ENCODE assay signal across 26 cellular contexts in genomic region chr14:70904376-70904775, GRCh38. TPM values are rescaled to one million over a fixed set of nuclear protein-coding genes. Genes with fewer than 3 reads are reported as not detected.
DNase-seq lines count a peak whose midpoint lies in the region; ATAC-seq and TF ChIP-seq lines count a peak whose summit lies in the region.
"Had no signal": no experiment of that assay in that cellular context is flagged by ENCODE, and none has a peak within 500 bp of the region (broad histone marks: within the 10 kb centered on the region; RNA-seq: fewer than 3 reads in every experiment).

No MANE protein-coding gene starts in this region.

- H3K79me1 ChIP-seq in mesenchymal stem cell (replicated peaks; ENCODE audit: low read length, poor library complexity, severe bottlenecking): no peaks in the 10 kb centered on the region

- peaks cover 13% of the 10 kb centered on the region for H3K4me1 Mint-ChIP-seq in MCF 10A (ENCODE audit: insufficient read depth, unreplicated experiment)

- H2AFZ ChIP-seq in mesenchymal stem cell (ENCODE audit: low read depth, low read length): no peak overlapping the region
- H2AFZ ChIP-seq: PC-9 had no signal

- H3K9me3 Mint-ChIP-seq in MCF 10A (ENCODE audit: unreplicated experiment): no peaks in the 10 kb centered on the region
- H3K9me3 Mint-ChIP-seq: activated CD8-positive, alpha-beta T cell treated with anti-CD3 and anti-CD28 coated beads for 36 hours; memory B cell had no signal

- H3K9me3 ChIP-seq in breast epithelium (no peaks in the 10 kb centered on the region), mesenchymal stem cell (ENCODE audit: control insufficient read depth, low read length) (no peaks in the 10 kb centered on the region), vagina (no peaks in the 10 kb centered on the region)
- H3K9me3 ChIP-seq: body of pancreas, Caco-2, thyroid gland had no signal

- TF ChIP-seq CTCF in breast epithelium (IDR thresholded peaks at IDR 0.05) (no peak), MCF 10A (IDR thresholded peaks at IDR 0.05; ENCODE audit: unreplicated experiment) (no peak), vagina (IDR thresholded peaks at IDR 0.05) (no peak)

- H2BK120ac ChIP-seq in mesenchymal stem cell (ENCODE audit: low read depth, low read length): no peak overlapping the region

- no peaks in the 10 kb centered on the region for H3K27me3 Mint-ChIP-seq in MCF 10A (ENCODE audit: insufficient read depth, unreplicated experiment)
- H3K27me3 Mint-ChIP-seq: activated CD8-positive, alpha-beta T cell treated with anti-CD3 and anti-CD28 coated beads for 36 hours had no signal

- 93% methylated on average over 2 of the region's 2 CpGs for WGBS in mesenchymal stem cell

- no peak overlapping the region for H3K4me3 ChIP-seq in breast epithelium
- no peak overlapping the region for H3K4me3 ChIP-seq in mesenchymal stem cell (ENCODE audit: insufficient read depth in 1 of 2, low read depth in 1 of 2, low read length in 2 of 2)
- no peak overlapping the region for H3K4me3 ChIP-seq in vagina
- H3K4me3 ChIP-seq: body of pancreas, GM12878, PC-9, thyroid gland had no signal

- H3K36me3 ChIP-seq in breast epithelium (no peaks in the 10 kb centered on the region), mesenchymal stem cell (ENCODE audit: control insufficient read depth in 1 of 2, insufficient read depth in 2 of 2, low read depth in 1 of 2, low read length in 2 of 2) (no peaks in the 10 kb centered on the region), vagina (no peaks in the 10 kb centered on the region)
- H3K36me3 ChIP-seq: thyroid gland had no signal

- intact Hi-C loops in breast epithelium (cut with DNase I; ENCODE audit: low total_unique reads): no loop called here
- intact Hi-C loops in MCF 10A (cut with micrococcal nuclease): no loop called here
- intact Hi-C loops in vagina (cut with DNase I): no loop called here

- H2BK5ac ChIP-seq in mesenchymal stem cell (ENCODE audit: low read depth, low read length, poor library complexity, severe bottlenecking): no peak overlapping the region

- H3K4ac ChIP-seq in mesenchymal stem cell (ENCODE audit: low read depth in 1 of 2, low read length in 2 of 2): no peak overlapping the region

- BruUV-seq in MCF 10A (replicated peaks; lab: Mats Ljungman, UMichigan): no TSS peak

- no peak overlapping the region for H2AK5ac ChIP-seq in mesenchymal stem cell (ENCODE audit: low read length, severe bottlenecking)

- H3K27me3 ChIP-seq in breast epithelium (no peaks in the 10 kb centered on the region), mesenchymal stem cell (ENCODE audit: control insufficient read depth in 1 of 2, insufficient read depth in 1 of 2, low read length in 2 of 2) (no peaks in the 10 kb centered on the region), vagina (no peaks in the 10 kb centered on the region)
- H3K27me3 ChIP-seq: body of pancreas, thyroid gland had no signal

- no peaks in the 10 kb centered on the region for H3K4me1 ChIP-seq in breast epithelium
- H3K4me1 ChIP-seq in mesenchymal stem cell (ENCODE audit: control insufficient read depth, insufficient read depth, low read depth, low read length): peaks cover 5% of the 10 kb centered on the region
- peaks cover 31% of the 10 kb centered on the region for H3K4me1 ChIP-seq in vagina

- no peak overlapping the region for H3K4me3 Mint-ChIP-seq in MCF 10A (ENCODE audit: unreplicated experiment)
- H3K4me3 Mint-ChIP-seq: activated CD8-positive, alpha-beta T cell treated with anti-CD3 and anti-CD28 coated beads for 36 hours; memory B cell had no signal

- H3K18ac ChIP-seq in mesenchymal stem cell (ENCODE audit: low read depth in 1 of 2, low read length in 2 of 2): no peak overlapping the region

- peak overlapping the region; percentile 19 for H4K8ac ChIP-seq in mesenchymal stem cell (ENCODE audit: low read length)

- CTCF ChIA-PET in MCF 10A (lab: Yijun Ruan, JAX): interaction anchor here (0.7 to 3.8 kb wide), 5 partner anchors 14 to 283 kb away, joined by 3 to 30 read pairs (median 3); no protein-coding TSS in a partner anchor

- no peak for TF ChIP-seq POLR2A in breast epithelium (IDR thresholded peaks at IDR 0.05)
- no peak for TF ChIP-seq POLR2A in vagina (IDR thresholded peaks at IDR 0.05)

- H3K27ac Mint-ChIP-seq in MCF 10A (ENCODE audit: low read depth, unreplicated experiment): no peak overlapping the region
- H3K27ac Mint-ChIP-seq: memory B cell had no signal

- H3K27ac ChIP-seq in breast epithelium: peak overlapping the region; percentile 97 to 99
- H3K27ac ChIP-seq in mesenchymal stem cell (ENCODE audit: low read length, poor library complexity, severe bottlenecking): no peak overlapping the region
- H3K27ac ChIP-seq in vagina: peak overlapping the region; percentile 96
- H3K27ac ChIP-seq: body of pancreas, PC-9 had no signal

- H3K36me3 Mint-ChIP-seq in MCF 10A (ENCODE audit: insufficient read depth, unreplicated experiment): peaks cover 11% of the 10 kb centered on the region
- H3K36me3 Mint-ChIP-seq: memory B cell had no signal

- H2BK15ac ChIP-seq in mesenchymal stem cell (ENCODE audit: low read depth, poor library complexity, severe bottlenecking): no peak overlapping the region

- no peak overlapping the region for H2BK12ac ChIP-seq in mesenchymal stem cell (ENCODE audit: low read length in 2 of 2)

- H3K23ac ChIP-seq in mesenchymal stem cell (ENCODE audit: low read length in 2 of 2): no peak overlapping the region

- no peak for DNase-seq in breast epithelium (ENCODE audit: low spot score in 2 of 2)
- DNase-seq in MCF 10A (ENCODE audit: unreplicated experiment): no peak
- peak; percentile 97 to 99 for DNase-seq in NCI-H524 (lab: John Stamatoyannopoulos, UW)
- DNase-seq in mesenchymal stem cell: no peak
- DNase-seq in vagina (ENCODE audit: extremely low spot score in 2 of 2): no peak
- no peak for DNase-seq in NAMALWA (ENCODE audit: low spot score)
- no peak for DNase-seq in activated CD4-positive, alpha-beta T cell treated with anti-CD3 and anti-CD28 coated beads for 1 hour
- DNase-seq: ACHN; activated CD8-positive, alpha-beta T cell treated with anti-CD3 and anti-CD28 coated beads for 36 hours; body of pancreas; Caco-2; effector CD8-positive, alpha-beta T cell; H7; left colon; NCI-H1048; NCI-H2029; NCI-H226; NK-92 treated with Interleukin-12 subunit alpha and Interleukin-12 subunit beta, amount 100 ng/mL, for 24 hours; PC-9; stimulated activated CD4-positive, alpha-beta T cell treated with anti-CD3 and anti-CD28 coated beads, Interleukin-4, amount 100 ng/mL, for 1 hour; stimulated activated naive CD8-positive, alpha-beta T cell treated with anti-CD3 and anti-CD28 coated beads, Interleukin-15, Interleukin-2, amounts not matched to agents 100 U/mL and 50 U/mL, for 24 hours; thyroid gland had no signal

- POLR2A ChIA-PET in MCF 10A (lab: Yijun Ruan, JAX): interaction anchor here (0.6 to 1.2 kb wide), 4 partner anchors 30 to 271 kb away, joined by 3 to 5 read pairs (median 4); partner anchors contain the start of gene MAP3K9

- ATAC-seq in HG03175 (IDR thresholded peaks at IDR 0.05; ENCODE audit: unreplicated experiment): no peak
- ATAC-seq: activated CD4-positive, CD25-positive, alpha-beta regulatory T cell treated with anti-CD3 and anti-CD28 coated beads, Interleukin-2, amount 50 U/mL, for 24 hours; activated CD8-positive, alpha-beta T cell treated with anti-CD3 and anti-CD28 coated beads for 36 hours; body of pancreas; GM12878; left colon; stimulated activated naive CD8-positive, alpha-beta T cell treated with anti-CD3 and anti-CD28 coated beads, Interleukin-15, Interleukin-2, amounts not matched to agents 100 U/mL and 50 U/mL, for 24 hours had no signal

- H3K4me2 ChIP-seq in mesenchymal stem cell (ENCODE audit: low read length, poor library complexity, severe bottlenecking): no peak overlapping the region
- H3K4me2 ChIP-seq: PC-9 had no signal

- no peak overlapping the region for H4K91ac ChIP-seq in mesenchymal stem cell (ENCODE audit: low read length)

- H3K14ac ChIP-seq in mesenchymal stem cell (ENCODE audit: low read length in 2 of 2): no peak overlapping the region

- H3K9ac ChIP-seq in mesenchymal stem cell (ENCODE audit: low read length): peak overlapping the region; percentile 7

RNA-seq across cellular contexts. Expression of gene PCNX1, which starts 2.9 kb away (rescaled TPM):
- total RNA-seq in breast epithelium (100 to 1,000 TPM in 1 of 3 donors, 10 to 100 TPM in 2; 61.8 to 105 (median 92.5) TPM), MCF 10A (2022) (48.7 and 55.6 TPM in 2 replicates), vagina (59.7 TPM)
- polyA plus RNA-seq in mesenchymal stem cell (2013, experiment 1 of 2): 23.8 TPM
- 22.4 TPM for polyA plus RNA-seq in mesenchymal stem cell (2013, experiment 2 of 2)

Comparison
In these comparisons a context has a peak if more than half of its experiments do, and no peak if none do; other contexts are left out.
1. DNase-seq: peak in NCI-H524 (2 of 2); none in breast epithelium (0 of 2), MCF 10A (single experiment), mesenchymal stem cell (single experiment), vagina (0 of 2), NAMALWA (single experiment) and activated CD4-positive, alpha-beta T cell treated with anti-CD3 and anti-CD28 coated beads for 1 hour (single experiment).